Comparison of ENCODE assay signal across 1 cellular context in genomic region chr6:35181933-35182612, GRCh38.
TF ChIP-seq lines count a peak whose summit lies in the region.

No MANE protein-coding gene starts in this region.

TF ChIP-seq in K562, 482 proteins besides CTCF, POLR2A, EP300 and RAD21 (continued from another document):
- no peak for TF ChIP-seq KLF13 (tag; IDR thresholded peaks at IDR 0.05; ENCODE audit: borderline replicate concordance, low read depth)
- no peak for TF ChIP-seq TSC22D4 (tag; IDR thresholded peaks at IDR 0.05)
- peak; percentile 92 for TF ChIP-seq ZBTB33 (CRISPR knock-in tag; IDR thresholded peaks at IDR 0.05)
- TF ChIP-seq ZNF561 (CRISPR knock-in tag; conservative IDR thresholded peaks at IDR 0.05), result no peak
- no peak for TF ChIP-seq GTF2E2 (tag; IDR thresholded peaks at IDR 0.05)
- peak; percentile 94 for TF ChIP-seq ZKSCAN1 (IDR thresholded peaks at IDR 0.05; ENCODE audit: low read depth, low read length)
- TF ChIP-seq RHOXF2B (CRISPR knock-in tag; conservative IDR thresholded peaks at IDR 0.05), result no peak
- no peak for TF ChIP-seq CXXC5 (CRISPR knock-in tag; IDR thresholded peaks at IDR 0.05)
- TF ChIP-seq DDX20 (tag; IDR thresholded peaks at IDR 0.05; ENCODE audit: low read depth), result no peak
TF ChIP-seq in K562: peak in this region for 6.
